In the genomic region with DNA sequence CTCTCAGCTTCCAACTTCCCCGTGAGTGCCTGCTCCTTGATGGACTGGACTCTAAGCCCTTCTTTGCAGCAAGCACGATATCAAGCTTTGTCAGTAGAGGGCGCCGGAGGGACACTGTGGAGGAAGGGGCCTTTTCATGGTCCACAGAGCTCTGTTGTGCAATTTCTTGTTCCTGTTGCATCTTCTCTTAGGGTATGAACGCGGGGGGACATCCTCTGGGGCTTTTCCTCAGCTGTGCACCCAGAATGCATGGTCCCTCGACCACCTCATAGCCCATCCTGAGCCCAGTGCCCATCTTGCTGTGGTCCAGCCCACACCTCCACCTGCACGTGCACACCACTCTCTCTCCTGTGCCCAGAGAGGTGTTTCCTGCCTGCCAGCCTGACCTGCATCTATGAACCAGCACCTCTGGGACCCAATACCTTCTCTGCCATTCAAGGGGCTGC, we compare ENCODE assay signal across 8 cellular contexts.
DNase-seq lines count a peak whose midpoint lies in the region; ATAC-seq, FAIRE-seq and TF ChIP-seq lines count a peak whose summit lies in the region.

No MANE protein-coding gene starts in this region.

- FAIRE-seq in H54 (lab: Jason Lieb, UNC) (no peak), HepG2 (lab: Jason Lieb, UNC) (peak; percentile 63)

- TF ChIP-seq CTCF in HepG2 (CRISPR knock-in tag; IDR thresholded peaks at IDR 0.05), result peak; percentile 92

- H3K4me2 ChIP-seq in HepG2 (ENCODE audit: low read depth, low read length), result no peak overlapping the region; the same call in 1 of the 2 replicates

- H3K27me3 Mint-ChIP-seq in activated CD4-positive, alpha-beta T cell treated with anti-CD3 and anti-CD28 coated beads for 36 hours, result peaks cover 5% of the 10 kb centered on the region

- no peaks in the 10 kb centered on the region for H4K20me1 ChIP-seq in HepG2 (ENCODE audit: insufficient read depth, low read length)

- in situ Hi-C loops in HepG2 (cut with HindIII; ENCODE audit: extremely low pct_ligation_motif_present, low pct_unique_long_range_greater_than_20kb), result loop anchor here (10.0 kb wide), 2 partner anchors 292 to 912 kb away; no protein-coding TSS in a partner anchor

- no TSS peak for BruUV-seq in HepG2 (replicated peaks; lab: Mats Ljungman, UMichigan)

- H3K79me2 ChIP-seq in HepG2 (ENCODE audit: insufficient read depth, low read length), result no peaks in the 10 kb centered on the region

- TF ChIP-seq RAD21 in HepG2 (CRISPR knock-in tag; IDR thresholded peaks at IDR 0.05), result peak; percentile 75

- H3K9me3 Mint-ChIP-seq in activated CD4-positive, alpha-beta T cell treated with anti-CD3 and anti-CD28 coated beads for 36 hours (ENCODE audit: low read depth), result peaks cover 9% of the 10 kb centered on the region

- no peak overlapping the region for H3K9ac ChIP-seq in HepG2 (ENCODE audit: insufficient read depth, low read depth, low read length)

- 0% methylated on average over 6 of the region's 8 CpGs for WGBS in HepG2 (ENCODE audit: low lambda C conversion rate)

- TF ChIP-seq EP300 in HepG2 (IDR thresholded peaks at IDR 0.05; ENCODE audit: low read depth in 2 of 2, low read length in 2 of 2) (no peak), HepG2 (CRISPR knock-in tag; IDR thresholded peaks at IDR 0.05; ENCODE audit: borderline replicate concordance) (no peak)

- TF ChIP-seq POLR2A in H54 (IDR thresholded peaks at IDR 0.05; ENCODE audit: low read depth, low read length), result no peak
- no peak for TF ChIP-seq POLR2A in HepG2 (IDR thresholded peaks at IDR 0.05; ENCODE audit: insufficient read depth in 1 of 2, low read depth in 2 of 2, low read length in 2 of 2)

- H3K27ac ChIP-seq in HepG2 (ENCODE audit: extremely low read length, insufficient read depth, low read length), result no peak overlapping the region

- no peaks in the 10 kb centered on the region for H3K27me3 ChIP-seq in HepG2 (ENCODE audit: control insufficient read depth in 1 of 2, insufficient read depth in 2 of 2, low read length in 2 of 2)

- POLR2A ChIA-PET in activated CD4-positive, alpha-beta T cell treated with anti-CD3 and anti-CD28 coated beads for 36 hours (lab: Charles Lee), result no interaction called here
- POLR2A ChIA-PET in HepG2 (lab: Yijun Ruan, JAX), result no interaction called here

- no peaks in the 10 kb centered on the region for H3K9me3 ChIP-seq in HepG2 (ENCODE audit: low read length)

- CTCF ChIA-PET in activated CD4-positive, alpha-beta T cell treated with anti-CD3 and anti-CD28 coated beads for 36 hours (lab: Charles Lee), result interaction anchor here (0.6 to 1.3 kb wide), 11 partner anchors 21 to 587 kb away, joined by 3 to 8 read pairs (median 3); no protein-coding TSS in a partner anchor
- CTCF ChIA-PET in HepG2 (lab: Yijun Ruan, JAX; ENCODE audit: low intra/inter-chr PET ratio, low total read pairs), result interaction anchor here (0.9 to 2.4 kb wide), 5 partner anchors 56 to 587 kb away, joined by 3 to 7 read pairs (median 6); no protein-coding TSS in a partner anchor

- no peaks in the 10 kb centered on the region for H3K4me1 Mint-ChIP-seq in activated CD4-positive, alpha-beta T cell treated with anti-CD3 and anti-CD28 coated beads for 36 hours

- H3K4me1 ChIP-seq in HepG2 (ENCODE audit: insufficient read depth, low read length), result no peaks in the 10 kb centered on the region

- intact Hi-C loops in activated CD4-positive, alpha-beta T cell treated with anti-CD3 and anti-CD28 coated beads for 36 hours (cut with DNase I, micrococcal nuclease), result loop anchor here (1.0 to 10.0 kb wide), 6 partner anchors 56 to 915 kb away; no protein-coding TSS in a partner anchor
- intact Hi-C loops in HepG2 (cut with micrococcal nuclease; ENCODE audit: unreplicated experiment), result loop anchor here (1.0 to 5.0 kb wide), 2 partner anchors 56 to 914 kb away; no protein-coding TSS in a partner anchor

- H3K27ac Mint-ChIP-seq in activated CD4-positive, alpha-beta T cell treated with anti-CD3 and anti-CD28 coated beads for 36 hours, result no peak overlapping the region

- H3K36me3 ChIP-seq in HepG2 (replicated peaks in 1 of 2; ENCODE audit: control insufficient read depth in 1 of 2, insufficient read depth in 2 of 2, low read length in 2 of 2), result no peaks in the 10 kb centered on the region

- peak; percentile 39 for ATAC-seq in activated CD4-positive, alpha-beta T cell treated with anti-CD3 and anti-CD28 coated beads for 36 hours
- ATAC-seq in HepG2 (peak; percentile 89), GM18873 (IDR thresholded peaks at IDR 0.05; ENCODE audit: low FRiP score, unreplicated experiment) (no peak)

- H2AFZ ChIP-seq in HepG2 (ENCODE audit: low read length), result no peak overlapping the region

- no peaks in the 10 kb centered on the region for H3K36me3 Mint-ChIP-seq in activated CD4-positive, alpha-beta T cell treated with anti-CD3 and anti-CD28 coated beads for 36 hours (ENCODE audit: low read depth)

- DNase-seq in AG20443 (ENCODE audit: low spot score), result peak; percentile 72
- DNase-seq in H54 (ENCODE audit: insufficient read length, low spot score), result peak; percentile 23
- DNase-seq in NCI-H226, result peak; percentile 48
- DNase-seq in activated CD4-positive, alpha-beta T cell treated with anti-CD3 and anti-CD28 coated beads for 36 hours, result peak; percentile 88
- DNase-seq in dedifferentiated amniotic fluid mesenchymal stem cell (ENCODE audit: extremely low spot score), result peak; percentile 81
- peak; percentile 74 for DNase-seq in HepG2 (ENCODE audit: low spot score)
- DNase-seq in stimulated activated CD4-positive, alpha-beta T cell treated with anti-CD3 and anti-CD28 coated beads, TNF-alpha, amount 100 ng/mL, for 24 hours (ENCODE audit: low read depth in 3 of 3), result peak; percentile 15 to 65 (median 22)

- H3K4me3 Mint-ChIP-seq in activated CD4-positive, alpha-beta T cell treated with anti-CD3 and anti-CD28 coated beads for 36 hours, result no peak overlapping the region

- no peak overlapping the region; a peak in 1 of 6 replicates for H3K4me3 ChIP-seq in HepG2 (replicated peaks in 1 of 3; ENCODE audit: insufficient read depth in 1 of 3, low read depth in 2 of 3, low read length in 3 of 3)

TF ChIP-seq in HepG2, 621 proteins besides CTCF, POLR2A, EP300 and RAD21 (continues in another document):
- TF ChIP-seq GABPA (IDR thresholded peaks at IDR 0.05; ENCODE audit: low read depth, low read length) (no peak), GABPA (CRISPR knock-in tag; IDR thresholded peaks at IDR 0.05; ENCODE audit: low read depth) (peak; percentile 23; the same call in 1 of the 2 replicates), ZMYM2 (CRISPR knock-in tag; IDR thresholded peaks at IDR 0.05) (no peak), ZNF496 (CRISPR knock-in tag; IDR thresholded peaks at IDR 0.05; ENCODE audit: insufficient replicate concordance) (no peak), XRCC5 (optimal IDR thresholded peaks at IDR 0.05; ENCODE audit: low read length) (peak; percentile 51), STAG1 (CRISPR knock-in tag; IDR thresholded peaks at IDR 0.05) (peak; percentile 81), CEBPG (CRISPR knock-in tag; IDR thresholded peaks at IDR 0.05) (peak; percentile 97), SMAD1 (CRISPR knock-in tag; IDR thresholded peaks at IDR 0.05; ENCODE audit: borderline replicate concordance, low read depth) (no peak), FOSL2 (CRISPR knock-in tag; IDR thresholded peaks at IDR 0.05) (peak; percentile 6; the same call in 1 of the 2 replicates), BHLHE40 (IDR thresholded peaks at IDR 0.05; ENCODE audit: low read length) (0 out of 2 replicates have a peak, but pooled peaks have one; percentile 14), GABPB1 (CRISPR knock-in tag; IDR thresholded peaks at IDR 0.05) (peak; percentile 52), CEBPB (IDR thresholded peaks at IDR 0.05; ENCODE audit: borderline replicate concordance, low read depth, low read length) (peak; percentile 96), FOXA3 (CRISPR knock-in tag; IDR thresholded peaks at IDR 0.05) (0 out of 2 replicates have a peak, but pooled peaks have one; percentile 12), SMC3 (IDR thresholded peaks at IDR 0.05; ENCODE audit: low read length) (peak; percentile 88)
- TF ChIP-seq, protein P1, sequence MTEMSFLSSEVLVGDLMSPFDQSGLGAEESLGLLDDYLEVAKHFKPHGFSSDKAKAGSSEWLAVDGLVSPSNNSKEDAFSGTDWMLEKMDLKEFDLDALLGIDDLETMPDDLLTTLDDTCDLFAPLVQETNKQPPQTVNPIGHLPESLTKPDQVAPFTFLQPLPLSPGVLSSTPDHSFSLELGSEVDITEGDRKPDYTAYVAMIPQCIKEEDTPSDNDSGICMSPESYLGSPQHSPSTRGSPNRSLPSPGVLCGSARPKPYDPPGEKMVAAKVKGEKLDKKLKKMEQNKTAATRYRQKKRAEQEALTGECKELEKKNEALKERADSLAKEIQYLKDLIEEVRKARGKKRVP (CRISPR knock-in tag; IDR thresholded peaks at IDR 0.05), result peak; percentile 86 to 99
- TF ChIP-seq, protein P2, sequence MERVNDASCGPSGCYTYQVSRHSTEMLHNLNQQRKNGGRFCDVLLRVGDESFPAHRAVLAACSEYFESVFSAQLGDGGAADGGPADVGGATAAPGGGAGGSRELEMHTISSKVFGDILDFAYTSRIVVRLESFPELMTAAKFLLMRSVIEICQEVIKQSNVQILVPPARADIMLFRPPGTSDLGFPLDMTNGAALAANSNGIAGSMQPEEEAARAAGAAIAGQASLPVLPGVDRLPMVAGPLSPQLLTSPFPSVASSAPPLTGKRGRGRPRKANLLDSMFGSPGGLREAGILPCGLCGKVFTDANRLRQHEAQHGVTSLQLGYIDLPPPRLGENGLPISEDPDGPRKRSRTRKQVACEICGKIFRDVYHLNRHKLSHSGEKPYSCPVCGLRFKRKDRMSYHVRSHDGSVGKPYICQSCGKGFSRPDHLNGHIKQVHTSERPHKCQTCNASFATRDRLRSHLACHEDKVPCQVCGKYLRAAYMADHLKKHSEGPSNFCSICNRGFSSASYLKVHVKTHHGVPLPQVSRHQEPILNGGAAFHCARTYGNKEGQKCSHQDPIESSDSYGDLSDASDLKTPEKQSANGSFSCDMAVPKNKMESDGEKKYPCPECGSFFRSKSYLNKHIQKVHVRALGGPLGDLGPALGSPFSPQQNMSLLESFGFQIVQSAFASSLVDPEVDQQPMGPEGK (CRISPR knock-in tag; IDR thresholded peaks at IDR 0.05), result peak; percentile 27; the same call in 1 of the 2 replicates
- TF ChIP-seq, protein P3, sequence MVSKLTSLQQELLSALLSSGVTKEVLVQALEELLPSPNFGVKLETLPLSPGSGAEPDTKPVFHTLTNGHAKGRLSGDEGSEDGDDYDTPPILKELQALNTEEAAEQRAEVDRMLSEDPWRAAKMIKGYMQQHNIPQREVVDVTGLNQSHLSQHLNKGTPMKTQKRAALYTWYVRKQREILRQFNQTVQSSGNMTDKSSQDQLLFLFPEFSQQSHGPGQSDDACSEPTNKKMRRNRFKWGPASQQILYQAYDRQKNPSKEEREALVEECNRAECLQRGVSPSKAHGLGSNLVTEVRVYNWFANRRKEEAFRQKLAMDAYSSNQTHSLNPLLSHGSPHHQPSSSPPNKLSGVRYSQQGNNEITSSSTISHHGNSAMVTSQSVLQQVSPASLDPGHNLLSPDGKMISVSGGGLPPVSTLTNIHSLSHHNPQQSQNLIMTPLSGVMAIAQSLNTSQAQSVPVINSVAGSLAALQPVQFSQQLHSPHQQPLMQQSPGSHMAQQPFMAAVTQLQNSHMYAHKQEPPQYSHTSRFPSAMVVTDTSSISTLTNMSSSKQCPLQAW (CRISPR knock-in tag; IDR thresholded peaks at IDR 0.05), result peak; percentile 33; the same call in 1 of the 2 replicates

Comparison
In these comparisons a context has a peak if more than half of its experiments do, and no peak if none do; other contexts are left out.
1. DNase-seq: peak in every context shown above with its lines; median percentile 88 in activated CD4-positive, alpha-beta T cell treated with anti-CD3 and anti-CD28 coated beads for 36 hours; 81 in dedifferentiated amniotic fluid mesenchymal stem cell; 74 in HepG2; 72 in AG20443; 48 in NCI-H226; 23 in H54; 22 in stimulated activated CD4-positive, alpha-beta T cell treated with anti-CD3 and anti-CD28 coated beads, TNF-alpha, amount 100 ng/mL, for 24 hours.